In the genomic region with DNA sequence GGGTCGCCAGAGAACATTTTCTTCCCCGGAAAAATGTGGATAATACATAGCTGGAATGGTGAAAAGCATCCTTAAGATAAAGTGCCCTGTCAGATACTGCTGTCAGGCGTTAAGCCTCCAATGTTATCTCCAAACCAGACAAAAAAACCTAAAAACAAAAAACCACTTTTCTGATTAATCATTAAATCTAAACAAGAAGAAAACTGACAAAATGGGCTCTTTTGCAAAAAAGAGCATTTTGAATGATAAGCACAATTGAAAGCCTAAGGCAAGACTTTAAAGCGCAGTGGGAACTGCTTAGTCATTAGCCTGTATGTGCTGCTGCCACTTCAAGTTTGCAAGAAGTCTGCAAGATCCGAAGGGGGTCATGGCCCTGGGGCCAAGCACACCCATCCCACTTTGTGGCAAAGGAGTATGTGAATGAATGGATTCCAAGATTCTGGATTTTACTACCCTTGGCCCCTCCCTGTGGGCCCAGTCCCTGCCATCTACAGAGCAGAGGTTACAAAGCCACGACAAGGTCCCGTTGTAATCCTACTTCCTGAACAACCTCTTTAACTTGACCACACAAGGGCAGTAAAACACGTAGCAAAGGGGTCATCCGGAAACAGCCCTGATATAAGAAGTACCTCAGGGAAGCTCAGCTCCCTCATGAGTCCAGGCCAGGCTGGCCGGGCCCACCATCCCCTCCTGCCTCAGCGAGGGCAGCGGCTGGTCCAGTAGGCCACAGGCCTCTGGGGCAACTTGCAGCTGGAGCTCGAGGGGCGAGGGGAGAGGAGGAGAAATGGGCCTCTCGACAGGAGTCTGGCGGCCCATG, we compare ENCODE assay signal across 12 cellular contexts. TPM values are rescaled to one million over a fixed set of nuclear protein-coding genes. Genes with fewer than 3 reads are reported as not detected.
A peak's percentile ranks its signal among the peaks of the same experiment; 100 is the strongest.
DNase-seq lines count a peak whose midpoint lies in the region; ATAC-seq, FAIRE-seq and TF ChIP-seq lines count a peak whose summit lies in the region.
"Had no signal": no experiment of that assay in that cellular context is flagged by ENCODE, and none has a peak within 500 bp of the region (broad histone marks: within the 10 kb centered on the region; RNA-seq: fewer than 3 reads in every experiment).

No MANE protein-coding gene starts in this region.

- intact Hi-C loops in MCF 10A (cut with micrococcal nuclease) = no loop called here
- intact Hi-C loops in breast epithelium (cut with DNase I; ENCODE audit: low total_unique reads) = no loop called here
- intact Hi-C loops in upper lobe of right lung (cut with DNase I) = no loop called here

- CTCF ChIA-PET in MCF 10A (lab: Yijun Ruan, JAX) = no interaction called here
- CTCF ChIA-PET in WTC11 (lab: Charles Lee) = interaction anchor here (2.1 kb wide), 1 partner anchor 22 kb away, joined by 7 read pairs; no protein-coding TSS in a partner anchor

- H3K4me3 ChIP-seq in breast epithelium (no peak overlapping the region), keratinocyte (ENCODE audit: control insufficient read depth in 2 of 3, extremely low read depth in 1 of 3, insufficient read depth in 2 of 3, low read depth in 1 of 3, low read length in 3 of 3) (no peak overlapping the region), upper lobe of right lung (no peak overlapping the region)

- no peaks in the 10 kb centered on the region for H4K20me1 ChIP-seq in keratinocyte (ENCODE audit: control insufficient read depth, extremely low read depth, insufficient read depth, low read length)

- no peak for TF ChIP-seq POLR2A in breast epithelium (IDR thresholded peaks at IDR 0.05)

- H3K27me3 ChIP-seq in breast epithelium = no peaks in the 10 kb centered on the region
- no peaks in the 10 kb centered on the region for H3K27me3 ChIP-seq in keratinocyte (ENCODE audit: control insufficient read depth, extremely low read depth, insufficient read depth, low read length)
- H3K27me3 ChIP-seq in upper lobe of right lung = no peaks in the 10 kb centered on the region

- H3K27ac ChIP-seq in breast epithelium = no peak overlapping the region
- H3K27ac ChIP-seq in keratinocyte (ENCODE audit: control insufficient read depth, insufficient read depth, low read length) = peak overlapping the region; percentile 33
- peak overlapping the region; percentile 36 for H3K27ac ChIP-seq in upper lobe of right lung

- no peak overlapping the region for H3K4me3 Mint-ChIP-seq in MCF 10A (ENCODE audit: unreplicated experiment)
- H3K4me3 Mint-ChIP-seq in WTC11 = no peak overlapping the region
- H3K4me3 Mint-ChIP-seq: IgD-negative memory B cell had no signal

- H3K36me3 Mint-ChIP-seq in MCF 10A (ENCODE audit: insufficient read depth, unreplicated experiment) (no peaks in the 10 kb centered on the region), WTC11 (no peaks in the 10 kb centered on the region)
- H3K36me3 Mint-ChIP-seq: IgD-negative memory B cell had no signal

- no peak for TF ChIP-seq CTCF in MCF 10A (IDR thresholded peaks at IDR 0.05; ENCODE audit: unreplicated experiment)
- TF ChIP-seq CTCF in breast epithelium (IDR thresholded peaks at IDR 0.05) = no peak
- TF ChIP-seq CTCF in WTC11 (IDR thresholded peaks at IDR 0.05) = no peak
- no peak for TF ChIP-seq CTCF in keratinocyte (optimal IDR thresholded peaks at IDR 0.05 in 1 of 3, IDR thresholded peaks at IDR 0.05 in 1 of 3, conservative IDR thresholded peaks at IDR 0.05 in 1 of 3; ENCODE audit: extremely low read depth in 1 of 3, insufficient read depth in 2 of 3, low read length in 3 of 3)
- no peak for TF ChIP-seq CTCF in upper lobe of right lung (IDR thresholded peaks at IDR 0.05)

- no TSS peak for BruUV-seq in MCF 10A (replicated peaks; lab: Mats Ljungman, UMichigan)

- H2AFZ ChIP-seq in keratinocyte (ENCODE audit: control insufficient read depth, low read length) = no peak overlapping the region

- H3K9me3 Mint-ChIP-seq in MCF 10A (ENCODE audit: unreplicated experiment) = no peaks in the 10 kb centered on the region
- H3K9me3 Mint-ChIP-seq in WTC11 = no peaks in the 10 kb centered on the region
- H3K9me3 Mint-ChIP-seq: IgD-negative memory B cell had no signal

- H3K9me3 ChIP-seq in breast epithelium (no peaks in the 10 kb centered on the region), keratinocyte (ENCODE audit: control insufficient read depth, low read depth, low read length) (no peaks in the 10 kb centered on the region), upper lobe of right lung (no peaks in the 10 kb centered on the region)

- dilution Hi-C loops in keratinocyte (cut with MboI; ENCODE audit: extremely low pct_ligation_motif_present, low sequenced_read_pairs) = no loop called here

- H3K4me2 ChIP-seq in keratinocyte (ENCODE audit: control insufficient read depth, extremely low read depth, insufficient read depth, low read depth, low read length) = peak overlapping the region; percentile 13

- peak overlapping the region; percentile 21 for H3K27ac Mint-ChIP-seq in MCF 10A (ENCODE audit: low read depth, unreplicated experiment)
- H3K27ac Mint-ChIP-seq in WTC11 = peak overlapping the region; percentile 48
- H3K27ac Mint-ChIP-seq: IgD-negative memory B cell had no signal

- ATAC-seq in WTC11 (no peak), upper lobe of right lung (peak; percentile 29)

- no peak overlapping the region for H3K9ac ChIP-seq in keratinocyte (ENCODE audit: control insufficient read depth, extremely low read depth, insufficient read depth, low read length)

- peaks cover 83% of the 10 kb centered on the region for H3K79me2 ChIP-seq in keratinocyte (ENCODE audit: control insufficient read depth, insufficient read depth, low read length)

- DNase-seq in MCF 10A (ENCODE audit: unreplicated experiment) = peak; percentile 34
- no peak for DNase-seq in breast epithelium (ENCODE audit: low spot score in 2 of 2)
- no peak for DNase-seq in WTC11 (ENCODE audit: low spot score)
- DNase-seq in keratinocyte (ENCODE audit: low read depth, low spot score) = no peak
- no peak for DNase-seq in upper lobe of right lung
- DNase-seq in NCI-H187 treated with DMSO at 0.1 percent for 48 hours (lab: John Stamatoyannopoulos, UW) = no peak
- DNase-seq in activated naive CD4-positive, alpha-beta T cell (lab: John Stamatoyannopoulos, UW) = no peak
- DNase-seq in SHP77 (lab: John Stamatoyannopoulos, UW) = no peak
- DNase-seq: activated CD4-positive, alpha-beta T cell treated with anti-CD3 and anti-CD28 coated beads, Interleukin-2, amount 50 U/mL, for 4 hours; GOT3 had no signal

- H3K4me1 Mint-ChIP-seq in MCF 10A (ENCODE audit: insufficient read depth, unreplicated experiment) (peaks cover 25% of the 10 kb centered on the region), WTC11 (peaks cover 56% of the 10 kb centered on the region)

- H3K4me1 ChIP-seq in breast epithelium (peaks cover 0 to 6% of the 10 kb centered on the region in 2 donors), keratinocyte (ENCODE audit: control insufficient read depth, extremely low read depth, insufficient read depth, low read length) (peaks cover 92% of the 10 kb centered on the region), upper lobe of right lung (peaks cover 38% of the 10 kb centered on the region)

- H3K36me3 ChIP-seq in breast epithelium = no peaks in the 10 kb centered on the region
- H3K36me3 ChIP-seq in keratinocyte (ENCODE audit: control insufficient read depth in 2 of 2, extremely low read depth in 1 of 2, insufficient read depth in 2 of 2, low read length in 2 of 2) = no peaks in the 10 kb centered on the region
- no peaks in the 10 kb centered on the region for H3K36me3 ChIP-seq in upper lobe of right lung

- FAIRE-seq in keratinocyte (lab: Jason Lieb, UNC) = no peak
- FAIRE-seq: A204.1 had no signal

- H3K27me3 Mint-ChIP-seq in MCF 10A (ENCODE audit: insufficient read depth, unreplicated experiment) (no peaks in the 10 kb centered on the region), WTC11 (ENCODE audit: low read depth) (no peaks in the 10 kb centered on the region)

- peaks cover 14% of the 10 kb centered on the region for H3K9me1 ChIP-seq in keratinocyte (ENCODE audit: control insufficient read depth, extremely low read depth, insufficient read depth, low read length)

- POLR2A ChIA-PET in MCF 10A (lab: Yijun Ruan, JAX) (interaction anchor here (0.9 to 1.4 kb wide), 2 partner anchors 9 to 15 kb away, joined by 3 read pairs; no protein-coding TSS in a partner anchor), WTC11 (lab: Charles Lee) (no interaction called here)

TF ChIP-seq in WTC11, 78 proteins besides CTCF, POLR2A, EP300 and RAD21 (continues in another document):
- TF ChIP-seq, protein P1, sequence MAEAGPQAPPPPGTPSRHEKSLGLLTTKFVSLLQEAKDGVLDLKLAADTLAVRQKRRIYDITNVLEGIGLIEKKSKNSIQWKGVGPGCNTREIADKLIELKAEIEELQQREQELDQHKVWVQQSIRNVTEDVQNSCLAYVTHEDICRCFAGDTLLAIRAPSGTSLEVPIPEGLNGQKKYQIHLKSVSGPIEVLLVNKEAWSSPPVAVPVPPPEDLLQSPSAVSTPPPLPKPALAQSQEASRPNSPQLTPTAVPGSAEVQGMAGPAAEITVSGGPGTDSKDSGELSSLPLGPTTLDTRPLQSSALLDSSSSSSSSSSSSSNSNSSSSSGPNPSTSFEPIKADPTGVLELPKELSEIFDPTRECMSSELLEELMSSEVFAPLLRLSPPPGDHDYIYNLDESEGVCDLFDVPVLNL (CRISPR knock-in tag; IDR thresholded peaks at IDR 0.05; ENCODE audit: borderline replicate concordance, low read depth) = no peak
- no peak for TF ChIP-seq JAZF1 (CRISPR knock-in tag; IDR thresholded peaks at IDR 0.05)
- TF ChIP-seq, protein P2, sequence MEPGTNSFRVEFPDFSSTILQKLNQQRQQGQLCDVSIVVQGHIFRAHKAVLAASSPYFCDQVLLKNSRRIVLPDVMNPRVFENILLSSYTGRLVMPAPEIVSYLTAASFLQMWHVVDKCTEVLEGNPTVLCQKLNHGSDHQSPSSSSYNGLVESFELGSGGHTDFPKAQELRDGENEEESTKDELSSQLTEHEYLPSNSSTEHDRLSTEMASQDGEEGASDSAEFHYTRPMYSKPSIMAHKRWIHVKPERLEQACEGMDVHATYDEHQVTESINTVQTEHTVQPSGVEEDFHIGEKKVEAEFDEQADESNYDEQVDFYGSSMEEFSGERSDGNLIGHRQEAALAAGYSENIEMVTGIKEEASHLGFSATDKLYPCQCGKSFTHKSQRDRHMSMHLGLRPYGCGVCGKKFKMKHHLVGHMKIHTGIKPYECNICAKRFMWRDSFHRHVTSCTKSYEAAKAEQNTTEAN (CRISPR knock-in tag; IDR thresholded peaks at IDR 0.05) = no peak
- no peak for TF ChIP-seq NFATC4 (CRISPR knock-in tag; IDR thresholded peaks at IDR 0.05)
- no peak for TF ChIP-seq MYBL2 (CRISPR knock-in tag; IDR thresholded peaks at IDR 0.05)

RNA-seq across cellular contexts. Expression of a gene that starts 29.7 kb away (rescaled TPM):
- total RNA-seq in MCF 10A (2022) (22.3 and 29.6 TPM in 2 replicates), breast epithelium (10 to 100 TPM in 2 of 3 donors, 1 to 10 TPM in 1; 3.8 to 18.7 (median 17.9) TPM), WTC11 (2021) (9.5 to 12.2 TPM (median 10.6 TPM) in 3 replicates), upper lobe of right lung (33.4 TPM)
- polyA plus RNA-seq in keratinocyte = 9.4 to 18.0 TPM (median 10.9 TPM) in 3 replicates
- 10.8 TPM for polyA plus RNA-seq in keratinocyte (2011; ENCODE audit: low read depth)
- polyA plus RNA-seq in keratinocyte (2011; cell fraction: cytosol; rRNA removed) = 9.2 and 13.0 TPM in 2 replicates
- 12.5 and 15.5 TPM in 2 replicates for polyA plus RNA-seq in keratinocyte (2011; cell fraction: nucleus; rRNA removed)
- 19.8 and 20.4 TPM in 2 replicates for polyA plus RNA-seq in keratinocyte (2012; ENCODE audit: low replicate concordance)
- 11.6 to 24.3 TPM (median 12.2 TPM) in 3 replicates for polyA minus RNA-seq in keratinocyte
- 17.5 TPM for polyA minus RNA-seq in keratinocyte (2011; cell fraction: cytosol; rRNA and poly(A)+ RNA removed)
- 17.8 and 18.4 TPM in 2 replicates for polyA minus RNA-seq in keratinocyte (2011; cell fraction: nucleus; rRNA and poly(A)+ RNA removed)
- polyA plus RNA-seq: IgD-negative memory B cell had no signal

Comparison
In these comparisons a context has a peak if more than half of its experiments do, and no peak if none do; other contexts are left out.
1. H3K27ac ChIP-seq: peak in keratinocyte (single experiment) and upper lobe of right lung (single experiment); none in breast epithelium (0 of 2).